ENCODE assay signal across 1 cellular context in the genomic region with DNA sequence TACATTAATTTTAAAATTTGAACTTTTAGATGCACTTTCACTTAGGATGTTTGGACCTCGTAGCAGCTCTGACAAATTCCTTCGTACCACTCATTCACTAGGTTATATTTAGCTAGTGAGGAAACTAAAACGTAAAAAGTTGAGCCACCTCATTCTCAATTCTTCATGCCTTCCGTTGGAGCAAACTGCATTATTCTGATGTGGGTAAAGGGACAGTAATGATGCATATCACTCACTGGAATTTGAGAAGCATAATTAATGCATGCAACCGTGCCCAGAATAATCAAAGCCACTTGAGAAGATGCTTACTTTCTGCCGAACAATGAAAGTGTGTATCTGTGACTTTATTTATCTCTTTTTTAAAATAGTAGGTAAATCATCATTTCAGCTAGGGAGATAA.
TF ChIP-seq lines count a peak whose summit lies in the region.

No MANE protein-coding gene starts in this region.

TF ChIP-seq in K562, 482 proteins besides CTCF, POLR2A, EP300 and RAD21:
- no peak for TF ChIP-seq RBM14 (IDR thresholded peaks at IDR 0.05; ENCODE audit: borderline replicate concordance, insufficient read depth, low read depth, low read length)
- TF ChIP-seq MEF2A (IDR thresholded peaks at IDR 0.05; ENCODE audit: control insufficient read depth, low read depth, low read length): no peak
- no peak for TF ChIP-seq GATA2 (CRISPR knock-in tag; IDR thresholded peaks at IDR 0.05)
- no peak for TF ChIP-seq YY1 (IDR thresholded peaks at IDR 0.05; ENCODE audit: borderline replicate concordance in 1 of 3, control insufficient read depth in 1 of 3, extremely low read depth in 1 of 3, insufficient read depth in 3 of 3, insufficient read length in 1 of 3, insufficient replicate concordance in 2 of 3, low read depth in 1 of 3, low read length in 2 of 3)
- no peak for TF ChIP-seq SREBF2 (CRISPR knock-in tag; IDR thresholded peaks at IDR 0.05)
- no peak for TF ChIP-seq MAFK (IDR thresholded peaks at IDR 0.05; ENCODE audit: low read length)
- TF ChIP-seq SRSF3 (IDR thresholded peaks at IDR 0.05; ENCODE audit: insufficient read depth, low read length): no peak
- no peak for TF ChIP-seq PURB (CRISPR knock-in tag; IDR thresholded peaks at IDR 0.05; ENCODE audit: low read depth)
- TF ChIP-seq TARDBP (IDR thresholded peaks at IDR 0.05): no peak
- no peak for TF ChIP-seq MTF1 (CRISPR knock-in tag; IDR thresholded peaks at IDR 0.05; ENCODE audit: borderline replicate concordance)
- no peak for TF ChIP-seq PYGO2 (tag; IDR thresholded peaks at IDR 0.05)
- TF ChIP-seq NUFIP1 (IDR thresholded peaks at IDR 0.05; ENCODE audit: partially characterized antibody): no peak
- no peak for TF ChIP-seq TAF9B (IDR thresholded peaks at IDR 0.05; ENCODE audit: partially characterized antibody)
- no peak for TF ChIP-seq HEY1 (CRISPR knock-in tag; IDR thresholded peaks at IDR 0.05; ENCODE audit: borderline replicate concordance)
